1 cellular context compared by ENCODE assay signal in the genomic region with DNA sequence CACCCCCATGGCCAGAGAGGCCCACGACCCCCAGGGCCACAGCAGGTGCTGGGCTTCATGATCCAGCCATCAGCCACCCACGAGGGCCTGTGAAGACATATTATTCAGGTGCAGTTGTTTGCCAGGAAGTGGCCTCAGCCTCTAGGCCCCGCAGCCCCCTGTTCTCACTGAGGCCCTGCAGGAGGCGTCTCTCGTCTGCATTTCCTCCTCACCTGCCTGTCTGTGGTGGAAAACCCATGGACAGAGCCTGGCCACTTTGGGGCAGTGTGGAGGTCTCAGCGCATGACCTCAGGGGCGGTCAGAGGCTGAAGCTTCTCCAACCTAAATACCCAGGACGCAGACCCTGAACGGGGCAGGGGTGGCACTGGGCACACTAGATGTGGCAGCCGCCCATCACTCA.
TF ChIP-seq lines count a peak whose summit lies in the region.

No MANE protein-coding gene starts in this region.

TF ChIP-seq in H1, 55 proteins besides CTCF, POLR2A, EP300 and RAD21:
- TF ChIP-seq CREB1 (IDR thresholded peaks at IDR 0.05) (no peak), KDM4A (IDR thresholded peaks at IDR 0.05; ENCODE audit: low read depth, low read length, severe bottlenecking) (no peak), TAF7 (optimal IDR thresholded peaks at IDR 0.05; ENCODE audit: borderline replicate concordance, low read depth, low read length) (no peak), POU5F1 (IDR thresholded peaks at IDR 0.05; ENCODE audit: low read depth, low read length) (no peak), PHF8 (conservative IDR thresholded peaks at IDR 0.05; ENCODE audit: low read depth, low read length) (no peak), CBX8 (IDR thresholded peaks at IDR 0.05; ENCODE audit: borderline replicate concordance, low read depth, low read length) (no peak), TEAD4 (IDR thresholded peaks at IDR 0.05; ENCODE audit: low read depth, low read length) (no peak), HDAC2 (IDR thresholded peaks at IDR 0.05; ENCODE audit: borderline replicate concordance in 1 of 2, low read depth in 2 of 2, low read length in 2 of 2) (no peak)
- TF ChIP-seq, protein P1, sequence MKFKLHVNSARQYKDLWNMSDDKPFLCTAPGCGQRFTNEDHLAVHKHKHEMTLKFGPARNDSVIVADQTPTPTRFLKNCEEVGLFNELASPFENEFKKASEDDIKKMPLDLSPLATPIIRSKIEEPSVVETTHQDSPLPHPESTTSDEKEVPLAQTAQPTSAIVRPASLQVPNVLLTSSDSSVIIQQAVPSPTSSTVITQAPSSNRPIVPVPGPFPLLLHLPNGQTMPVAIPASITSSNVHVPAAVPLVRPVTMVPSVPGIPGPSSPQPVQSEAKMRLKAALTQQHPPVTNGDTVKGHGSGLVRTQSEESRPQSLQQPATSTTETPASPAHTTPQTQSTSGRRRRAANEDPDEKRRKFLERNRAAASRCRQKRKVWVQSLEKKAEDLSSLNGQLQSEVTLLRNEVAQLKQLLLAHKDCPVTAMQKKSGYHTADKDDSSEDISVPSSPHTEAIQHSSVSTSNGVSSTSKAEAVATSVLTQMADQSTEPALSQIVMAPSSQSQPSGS (IDR thresholded peaks at IDR 0.05; ENCODE audit: low read length) = no peak
